ENCODE assay signal across 1 cellular context in the genomic region with DNA sequence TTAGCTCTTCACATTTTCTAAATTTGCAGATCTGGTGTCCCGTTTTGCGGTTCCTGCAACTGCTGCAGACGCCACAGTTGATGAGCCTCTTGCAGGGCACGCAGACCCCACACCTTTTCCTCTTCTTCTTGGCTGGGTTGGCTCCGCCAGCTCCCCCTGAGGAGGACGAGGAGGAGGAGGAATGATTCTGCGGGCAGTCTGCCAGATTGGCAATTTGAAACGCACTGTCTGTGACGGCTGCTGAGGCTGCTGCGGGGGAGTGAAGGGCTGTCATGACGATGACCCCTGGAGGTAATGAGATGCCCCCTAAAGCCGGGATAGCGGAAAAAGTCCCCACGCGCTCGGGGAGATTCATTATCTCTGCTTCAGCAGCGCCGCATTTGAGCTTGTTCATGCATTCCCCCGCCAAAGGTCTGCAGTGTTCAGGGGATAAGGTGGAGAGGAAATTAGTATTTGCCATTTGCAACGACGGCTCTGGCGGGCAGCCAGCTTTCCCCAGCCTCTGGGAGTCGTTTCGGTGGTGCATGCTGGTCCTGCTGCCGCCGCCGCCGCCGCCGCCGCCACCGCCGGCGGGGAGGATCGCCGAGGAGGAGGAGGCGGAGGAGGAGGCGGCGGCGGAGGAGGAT.
TF ChIP-seq lines count a peak whose summit lies in the region.

No MANE protein-coding gene starts in this region.

TF ChIP-seq in HEK293, 187 proteins besides CTCF, POLR2A, EP300 and RAD21 (continued from another document and continues in another):
- TF ChIP-seq, protein P1, sequence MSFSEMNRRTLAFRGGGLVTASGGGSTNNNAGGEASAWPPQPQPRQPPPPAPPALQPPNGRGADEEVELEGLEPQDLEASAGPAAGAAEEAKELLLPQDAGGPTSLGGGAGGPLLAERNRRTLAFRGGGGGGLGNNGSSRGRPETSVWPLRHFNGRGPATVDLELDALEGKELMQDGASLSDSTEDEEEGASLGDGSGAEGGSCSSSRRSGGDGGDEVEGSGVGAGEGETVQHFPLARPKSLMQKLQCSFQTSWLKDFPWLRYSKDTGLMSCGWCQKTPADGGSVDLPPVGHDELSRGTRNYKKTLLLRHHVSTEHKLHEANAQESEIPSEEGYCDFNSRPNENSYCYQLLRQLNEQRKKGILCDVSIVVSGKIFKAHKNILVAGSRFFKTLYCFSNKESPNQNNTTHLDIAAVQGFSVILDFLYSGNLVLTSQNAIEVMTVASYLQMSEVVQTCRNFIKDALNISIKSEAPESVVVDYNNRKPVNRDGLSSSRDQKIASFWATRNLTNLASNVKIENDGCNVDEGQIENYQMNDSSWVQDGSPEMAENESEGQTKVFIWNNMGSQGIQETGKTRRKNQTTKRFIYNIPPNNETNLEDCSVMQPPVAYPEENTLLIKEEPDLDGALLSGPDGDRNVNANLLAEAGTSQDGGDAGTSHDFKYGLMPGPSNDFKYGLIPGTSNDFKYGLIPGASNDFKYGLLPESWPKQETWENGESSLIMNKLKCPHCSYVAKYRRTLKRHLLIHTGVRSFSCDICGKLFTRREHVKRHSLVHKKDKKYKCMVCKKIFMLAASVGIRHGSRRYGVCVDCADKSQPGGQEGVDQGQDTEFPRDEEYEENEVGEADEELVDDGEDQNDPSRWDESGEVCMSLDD (tag by site-specific recombination; IDR thresholded peaks at IDR 0.05) = no peak
- TF ChIP-seq ZNF792 (tag by site-specific recombination; IDR thresholded peaks at IDR 0.05) = no peak
- no peak for TF ChIP-seq ZIC2 (tag by site-specific recombination; IDR thresholded peaks at IDR 0.05)
- TF ChIP-seq, protein P2, sequence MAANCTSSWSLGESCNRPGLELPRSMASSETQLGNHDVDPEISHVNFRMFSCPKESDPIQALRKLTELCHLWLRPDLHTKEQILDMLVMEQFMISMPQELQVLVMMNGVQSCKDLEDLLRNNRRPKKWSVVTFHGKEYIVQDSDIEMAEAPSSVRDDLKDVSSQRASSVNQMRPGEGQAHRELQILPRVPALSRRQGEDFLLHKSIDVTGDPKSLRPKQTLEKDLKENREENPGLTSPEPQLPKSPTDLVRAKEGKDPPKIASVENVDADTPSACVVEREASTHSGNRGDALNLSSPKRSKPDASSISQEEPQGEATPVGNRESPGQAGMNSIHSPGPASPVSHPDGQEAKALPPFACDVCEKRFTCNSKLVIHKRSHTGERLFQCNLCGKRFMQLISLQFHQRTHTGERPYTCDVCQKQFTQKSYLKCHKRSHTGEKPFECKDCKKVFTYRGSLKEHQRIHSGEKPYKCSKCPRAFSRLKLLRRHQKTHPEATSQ (tag by site-specific recombination; IDR thresholded peaks at IDR 0.05) = no peak
- TF ChIP-seq, protein P3, sequence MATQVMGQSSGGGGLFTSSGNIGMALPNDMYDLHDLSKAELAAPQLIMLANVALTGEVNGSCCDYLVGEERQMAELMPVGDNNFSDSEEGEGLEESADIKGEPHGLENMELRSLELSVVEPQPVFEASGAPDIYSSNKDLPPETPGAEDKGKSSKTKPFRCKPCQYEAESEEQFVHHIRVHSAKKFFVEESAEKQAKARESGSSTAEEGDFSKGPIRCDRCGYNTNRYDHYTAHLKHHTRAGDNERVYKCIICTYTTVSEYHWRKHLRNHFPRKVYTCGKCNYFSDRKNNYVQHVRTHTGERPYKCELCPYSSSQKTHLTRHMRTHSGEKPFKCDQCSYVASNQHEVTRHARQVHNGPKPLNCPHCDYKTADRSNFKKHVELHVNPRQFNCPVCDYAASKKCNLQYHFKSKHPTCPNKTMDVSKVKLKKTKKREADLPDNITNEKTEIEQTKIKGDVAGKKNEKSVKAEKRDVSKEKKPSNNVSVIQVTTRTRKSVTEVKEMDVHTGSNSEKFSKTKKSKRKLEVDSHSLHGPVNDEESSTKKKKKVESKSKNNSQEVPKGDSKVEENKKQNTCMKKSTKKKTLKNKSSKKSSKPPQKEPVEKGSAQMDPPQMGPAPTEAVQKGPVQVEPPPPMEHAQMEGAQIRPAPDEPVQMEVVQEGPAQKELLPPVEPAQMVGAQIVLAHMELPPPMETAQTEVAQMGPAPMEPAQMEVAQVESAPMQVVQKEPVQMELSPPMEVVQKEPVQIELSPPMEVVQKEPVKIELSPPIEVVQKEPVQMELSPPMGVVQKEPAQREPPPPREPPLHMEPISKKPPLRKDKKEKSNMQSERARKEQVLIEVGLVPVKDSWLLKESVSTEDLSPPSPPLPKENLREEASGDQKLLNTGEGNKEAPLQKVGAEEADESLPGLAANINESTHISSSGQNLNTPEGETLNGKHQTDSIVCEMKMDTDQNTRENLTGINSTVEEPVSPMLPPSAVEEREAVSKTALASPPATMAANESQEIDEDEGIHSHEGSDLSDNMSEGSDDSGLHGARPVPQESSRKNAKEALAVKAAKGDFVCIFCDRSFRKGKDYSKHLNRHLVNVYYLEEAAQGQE (tag by site-specific recombination; IDR thresholded peaks at IDR 0.05) = no peak
- TF ChIP-seq, protein P4, sequence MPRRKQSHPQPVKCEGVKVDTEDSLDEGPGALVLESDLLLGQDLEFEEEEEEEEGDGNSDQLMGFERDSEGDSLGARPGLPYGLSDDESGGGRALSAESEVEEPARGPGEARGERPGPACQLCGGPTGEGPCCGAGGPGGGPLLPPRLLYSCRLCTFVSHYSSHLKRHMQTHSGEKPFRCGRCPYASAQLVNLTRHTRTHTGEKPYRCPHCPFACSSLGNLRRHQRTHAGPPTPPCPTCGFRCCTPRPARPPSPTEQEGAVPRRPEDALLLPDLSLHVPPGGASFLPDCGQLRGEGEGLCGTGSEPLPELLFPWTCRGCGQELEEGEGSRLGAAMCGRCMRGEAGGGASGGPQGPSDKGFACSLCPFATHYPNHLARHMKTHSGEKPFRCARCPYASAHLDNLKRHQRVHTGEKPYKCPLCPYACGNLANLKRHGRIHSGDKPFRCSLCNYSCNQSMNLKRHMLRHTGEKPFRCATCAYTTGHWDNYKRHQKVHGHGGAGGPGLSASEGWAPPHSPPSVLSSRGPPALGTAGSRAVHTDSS (tag by site-specific recombination; IDR thresholded peaks at IDR 0.05) = peak; percentile 54
- TF ChIP-seq ZNF558 (tag by site-specific recombination; IDR thresholded peaks at IDR 0.05) = 0 out of 2 replicates have a peak, but pooled peaks have one; percentile 33
- TF ChIP-seq ZNF423 (tag by site-specific recombination; IDR thresholded peaks at IDR 0.05) = no peak
- TF ChIP-seq ZNF366 (tag by site-specific recombination; conservative IDR thresholded peaks at IDR 0.05) = peak; percentile 42; the same call in 1 of the 2 replicates
- TF ChIP-seq ZBTB20 (tag by site-specific recombination; IDR thresholded peaks at IDR 0.05) = 0 out of 2 replicates have a peak, but pooled peaks have one; percentile 9
- no peak for TF ChIP-seq ZNF114 (tag by site-specific recombination; IDR thresholded peaks at IDR 0.05)
- TF ChIP-seq, protein P5, sequence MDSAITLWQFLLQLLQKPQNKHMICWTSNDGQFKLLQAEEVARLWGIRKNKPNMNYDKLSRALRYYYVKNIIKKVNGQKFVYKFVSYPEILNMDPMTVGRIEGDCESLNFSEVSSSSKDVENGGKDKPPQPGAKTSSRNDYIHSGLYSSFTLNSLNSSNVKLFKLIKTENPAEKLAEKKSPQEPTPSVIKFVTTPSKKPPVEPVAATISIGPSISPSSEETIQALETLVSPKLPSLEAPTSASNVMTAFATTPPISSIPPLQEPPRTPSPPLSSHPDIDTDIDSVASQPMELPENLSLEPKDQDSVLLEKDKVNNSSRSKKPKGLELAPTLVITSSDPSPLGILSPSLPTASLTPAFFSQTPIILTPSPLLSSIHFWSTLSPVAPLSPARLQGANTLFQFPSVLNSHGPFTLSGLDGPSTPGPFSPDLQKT (IDR thresholded peaks at IDR 0.05; ENCODE audit: borderline replicate concordance, low read depth, low read length) = no peak
- no peak for TF ChIP-seq ZNF37A (tag by site-specific recombination; IDR thresholded peaks at IDR 0.05)
- peak; percentile 30; the same call in 1 of the 2 replicates for TF ChIP-seq IKZF3 (tag by site-specific recombination; IDR thresholded peaks at IDR 0.05)
- TF ChIP-seq HOXC10 (CRISPR knock-in tag; IDR thresholded peaks at IDR 0.05) = no peak
- TF ChIP-seq ZNF121 (tag by site-specific recombination; IDR thresholded peaks at IDR 0.05) = no peak
- no peak for TF ChIP-seq SETDB1 (IDR thresholded peaks at IDR 0.05; ENCODE audit: insufficient read length, low read length)
- TF ChIP-seq, protein P6, sequence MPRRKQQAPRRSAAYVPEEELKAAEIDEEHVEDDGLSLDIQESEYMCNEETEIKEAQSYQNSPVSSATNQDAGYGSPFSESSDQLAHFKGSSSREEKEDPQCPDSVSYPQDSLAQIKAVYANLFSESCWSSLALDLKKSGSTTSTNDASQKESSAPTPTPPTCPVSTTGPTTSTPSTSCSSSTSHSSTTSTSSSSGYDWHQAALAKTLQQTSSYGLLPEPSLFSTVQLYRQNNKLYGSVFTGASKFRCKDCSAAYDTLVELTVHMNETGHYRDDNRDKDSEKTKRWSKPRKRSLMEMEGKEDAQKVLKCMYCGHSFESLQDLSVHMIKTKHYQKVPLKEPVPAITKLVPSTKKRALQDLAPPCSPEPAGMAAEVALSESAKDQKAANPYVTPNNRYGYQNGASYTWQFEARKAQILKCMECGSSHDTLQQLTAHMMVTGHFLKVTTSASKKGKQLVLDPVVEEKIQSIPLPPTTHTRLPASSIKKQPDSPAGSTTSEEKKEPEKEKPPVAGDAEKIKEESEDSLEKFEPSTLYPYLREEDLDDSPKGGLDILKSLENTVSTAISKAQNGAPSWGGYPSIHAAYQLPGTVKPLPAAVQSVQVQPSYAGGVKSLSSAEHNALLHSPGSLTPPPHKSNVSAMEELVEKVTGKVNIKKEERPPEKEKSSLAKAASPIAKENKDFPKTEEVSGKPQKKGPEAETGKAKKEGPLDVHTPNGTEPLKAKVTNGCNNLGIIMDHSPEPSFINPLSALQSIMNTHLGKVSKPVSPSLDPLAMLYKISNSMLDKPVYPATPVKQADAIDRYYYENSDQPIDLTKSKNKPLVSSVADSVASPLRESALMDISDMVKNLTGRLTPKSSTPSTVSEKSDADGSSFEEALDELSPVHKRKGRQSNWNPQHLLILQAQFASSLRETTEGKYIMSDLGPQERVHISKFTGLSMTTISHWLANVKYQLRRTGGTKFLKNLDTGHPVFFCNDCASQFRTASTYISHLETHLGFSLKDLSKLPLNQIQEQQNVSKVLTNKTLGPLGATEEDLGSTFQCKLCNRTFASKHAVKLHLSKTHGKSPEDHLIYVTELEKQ (tag by site-specific recombination; IDR thresholded peaks at IDR 0.05; ENCODE audit: borderline replicate concordance) = no peak
- no peak for TF ChIP-seq ZNF266 (tag by site-specific recombination; IDR thresholded peaks at IDR 0.05; ENCODE audit: low read depth)
- TF ChIP-seq KLF16 (tag by site-specific recombination; IDR thresholded peaks at IDR 0.05) = no peak
- TF ChIP-seq ZNF555 (tag by site-specific recombination; conservative IDR thresholded peaks at IDR 0.05) = no peak
- TF ChIP-seq ZBTB21 (tag by site-specific recombination; IDR thresholded peaks at IDR 0.05) = no peak
- TF ChIP-seq, protein P7, sequence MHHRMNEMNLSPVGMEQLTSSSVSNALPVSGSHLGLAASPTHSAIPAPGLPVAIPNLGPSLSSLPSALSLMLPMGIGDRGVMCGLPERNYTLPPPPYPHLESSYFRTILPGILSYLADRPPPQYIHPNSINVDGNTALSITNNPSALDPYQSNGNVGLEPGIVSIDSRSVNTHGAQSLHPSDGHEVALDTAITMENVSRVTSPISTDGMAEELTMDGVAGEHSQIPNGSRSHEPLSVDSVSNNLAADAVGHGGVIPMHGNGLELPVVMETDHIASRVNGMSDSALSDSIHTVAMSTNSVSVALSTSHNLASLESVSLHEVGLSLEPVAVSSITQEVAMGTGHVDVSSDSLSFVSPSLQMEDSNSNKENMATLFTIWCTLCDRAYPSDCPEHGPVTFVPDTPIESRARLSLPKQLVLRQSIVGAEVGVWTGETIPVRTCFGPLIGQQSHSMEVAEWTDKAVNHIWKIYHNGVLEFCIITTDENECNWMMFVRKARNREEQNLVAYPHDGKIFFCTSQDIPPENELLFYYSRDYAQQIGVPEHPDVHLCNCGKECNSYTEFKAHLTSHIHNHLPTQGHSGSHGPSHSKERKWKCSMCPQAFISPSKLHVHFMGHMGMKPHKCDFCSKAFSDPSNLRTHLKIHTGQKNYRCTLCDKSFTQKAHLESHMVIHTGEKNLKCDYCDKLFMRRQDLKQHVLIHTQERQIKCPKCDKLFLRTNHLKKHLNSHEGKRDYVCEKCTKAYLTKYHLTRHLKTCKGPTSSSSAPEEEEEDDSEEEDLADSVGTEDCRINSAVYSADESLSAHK (tag by site-specific recombination; IDR thresholded peaks at IDR 0.05) = peak; percentile 81
- peak; percentile 55; the same call in 1 of the 2 replicates for TF ChIP-seq BCL11A (tag by site-specific recombination; IDR thresholded peaks at IDR 0.05; ENCODE audit: low read depth)
- no peak for TF ChIP-seq ZFP41 (tag by site-specific recombination; IDR thresholded peaks at IDR 0.05; ENCODE audit: borderline replicate concordance)
- TF ChIP-seq ZNF624 (tag by site-specific recombination; IDR thresholded peaks at IDR 0.05) = no peak
- TF ChIP-seq, protein P8, sequence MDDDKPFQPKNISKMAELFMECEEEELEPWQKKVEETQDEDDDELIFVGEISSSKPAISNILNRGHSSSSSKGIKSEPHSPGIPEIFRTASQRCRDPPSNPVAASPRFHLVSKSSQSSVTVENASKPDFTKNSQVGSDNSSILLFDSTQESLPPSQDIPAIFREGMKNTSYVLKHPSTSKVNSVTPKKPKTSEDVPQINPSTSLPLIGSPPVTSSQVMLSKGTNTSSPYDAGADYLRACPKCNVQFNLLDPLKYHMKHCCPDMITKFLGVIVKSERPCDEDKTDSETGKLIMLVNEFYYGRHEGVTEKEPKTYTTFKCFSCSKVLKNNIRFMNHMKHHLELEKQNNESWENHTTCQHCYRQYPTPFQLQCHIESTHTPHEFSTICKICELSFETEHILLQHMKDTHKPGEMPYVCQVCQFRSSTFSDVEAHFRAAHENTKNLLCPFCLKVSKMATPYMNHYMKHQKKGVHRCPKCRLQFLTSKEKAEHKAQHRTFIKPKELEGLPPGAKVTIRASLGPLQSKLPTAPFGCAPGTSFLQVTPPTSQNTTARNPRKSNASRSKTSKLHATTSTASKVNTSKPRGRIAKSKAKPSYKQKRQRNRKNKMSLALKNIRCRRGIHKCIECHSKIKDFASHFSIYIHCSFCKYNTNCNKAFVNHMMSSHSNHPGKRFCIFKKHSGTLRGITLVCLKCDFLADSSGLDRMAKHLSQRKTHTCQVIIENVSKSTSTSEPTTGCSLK (tag by site-specific recombination; IDR thresholded peaks at IDR 0.05) = no peak
- peak; percentile 59 for TF ChIP-seq ZNF843 (tag by site-specific recombination; IDR thresholded peaks at IDR 0.05)
- no peak for TF ChIP-seq HOXD13 (CRISPR knock-in tag; IDR thresholded peaks at IDR 0.05; ENCODE audit: borderline replicate concordance)
- TF ChIP-seq, protein P9, sequence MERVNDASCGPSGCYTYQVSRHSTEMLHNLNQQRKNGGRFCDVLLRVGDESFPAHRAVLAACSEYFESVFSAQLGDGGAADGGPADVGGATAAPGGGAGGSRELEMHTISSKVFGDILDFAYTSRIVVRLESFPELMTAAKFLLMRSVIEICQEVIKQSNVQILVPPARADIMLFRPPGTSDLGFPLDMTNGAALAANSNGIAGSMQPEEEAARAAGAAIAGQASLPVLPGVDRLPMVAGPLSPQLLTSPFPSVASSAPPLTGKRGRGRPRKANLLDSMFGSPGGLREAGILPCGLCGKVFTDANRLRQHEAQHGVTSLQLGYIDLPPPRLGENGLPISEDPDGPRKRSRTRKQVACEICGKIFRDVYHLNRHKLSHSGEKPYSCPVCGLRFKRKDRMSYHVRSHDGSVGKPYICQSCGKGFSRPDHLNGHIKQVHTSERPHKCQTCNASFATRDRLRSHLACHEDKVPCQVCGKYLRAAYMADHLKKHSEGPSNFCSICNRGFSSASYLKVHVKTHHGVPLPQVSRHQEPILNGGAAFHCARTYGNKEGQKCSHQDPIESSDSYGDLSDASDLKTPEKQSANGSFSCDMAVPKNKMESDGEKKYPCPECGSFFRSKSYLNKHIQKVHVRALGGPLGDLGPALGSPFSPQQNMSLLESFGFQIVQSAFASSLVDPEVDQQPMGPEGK (tag by site-specific recombination; IDR thresholded peaks at IDR 0.05) = peak; percentile 60
- no peak for TF ChIP-seq ZNF785 (tag by site-specific recombination; IDR thresholded peaks at IDR 0.05)
- no peak for TF ChIP-seq ZNF596 (tag by site-specific recombination; IDR thresholded peaks at IDR 0.05)
- TF ChIP-seq ZNF2 (tag by site-specific recombination; IDR thresholded peaks at IDR 0.05) = peak; percentile 37; the same call in 1 of the 2 replicates
